8 cellular contexts compared by ENCODE assay signal in the genomic region with DNA sequence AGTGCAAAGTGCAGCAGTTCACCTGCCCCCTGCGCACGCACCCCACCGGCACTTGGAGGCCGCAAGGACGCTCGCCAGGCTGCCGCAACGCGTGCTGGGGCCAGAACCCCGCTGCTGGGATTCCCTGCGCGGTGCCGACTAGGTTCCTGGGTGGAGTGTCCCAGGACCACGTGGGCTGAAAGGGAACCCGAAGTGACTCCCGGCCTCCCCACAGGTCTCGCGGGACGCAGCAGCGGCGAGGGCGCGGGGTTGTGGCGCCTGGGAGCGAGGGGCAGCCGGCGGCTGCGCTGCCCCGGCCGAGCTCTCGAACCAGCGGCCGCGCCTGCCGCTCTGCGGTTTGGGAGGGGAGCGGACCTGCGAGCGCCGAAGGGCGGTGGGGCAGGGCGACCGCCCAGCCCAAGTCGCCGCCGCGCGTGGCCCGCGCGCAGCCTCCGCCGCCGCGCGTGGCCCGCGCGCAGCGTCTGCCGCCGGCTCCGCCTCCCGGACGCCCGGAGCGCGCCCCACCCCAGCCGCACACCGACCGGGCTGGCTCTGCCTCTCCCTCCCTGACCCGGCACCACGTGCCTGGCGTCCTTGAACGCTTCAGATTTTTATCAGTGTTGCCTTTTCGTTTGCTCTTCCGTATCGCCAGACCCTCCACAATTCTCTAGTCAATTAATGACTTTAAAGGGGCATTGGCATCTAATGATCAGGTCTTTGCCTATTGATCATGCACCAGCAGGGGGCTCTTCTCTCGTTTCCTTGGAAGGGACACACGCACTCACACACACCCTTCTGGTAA. TPM values are rescaled to one million over a fixed set of nuclear protein-coding genes. Genes with fewer than 3 reads are reported as not detected.
DNase-seq lines count a peak whose midpoint lies in the region; ATAC-seq lines count a peak whose summit lies in the region.

TSS of gene FTCDNL1 (minus strand) at position 475 of the 781 bp plus-strand sequence. CDS start 2,230 bp downstream, outside the sequence.

- ATAC-seq in GM18907 (IDR thresholded peaks at IDR 0.05; ENCODE audit: unreplicated experiment) (peak; percentile 96), HG03108 (IDR thresholded peaks at IDR 0.05; ENCODE audit: unreplicated experiment) (peak; percentile 95)

- DNase-seq in Ammon's horn (ENCODE audit: low spot score) = peak; percentile 84
- DNase-seq in NCI-H460 (ENCODE audit: extremely low read depth, low read depth) = peak; percentile 57
- peak; percentile 44 to 58 for DNase-seq in activated CD4-positive, alpha-beta T cell treated with anti-CD3 and anti-CD28 coated beads, Interleukin-2, amount 50 U/mL, for 24 hours (ENCODE audit: low read depth in 1 of 2, low spot score in 1 of 2)
- peak; percentile 14 to 39 for DNase-seq in dermis microvascular lymphatic vessel endothelial cell (ENCODE audit: low read depth in 2 of 2)
- DNase-seq in lung microvascular endothelial cell (ENCODE audit: low read depth in 2 of 2) = peak; percentile 26 to 49
- DNase-seq in stimulated activated CD8-positive, alpha-beta memory T cell treated with anti-CD3 and anti-CD28 coated beads, Interleukin-12 subunit alpha, Interleukin-12 subunit beta, amount 100 ng/mL, for 24 hours (ENCODE audit: extremely low read depth) = peak; percentile 40

RNA-seq across cellular contexts. Expression of gene FTCDNL1, which starts in this region (rescaled TPM):
- 1.5 and 2.1 TPM in 2 replicates for total RNA-seq in NCI-H460 (2014; rRNA removed; shearing (Covaris generic))
- polyA plus RNA-seq in NCI-H460 (2014; cell fraction: nucleus; rRNA removed) = not detected in 2 replicates
- total RNA-seq in dermis microvascular lymphatic vessel endothelial cell (0.38 and 0.90 TPM in 2 replicates), lung microvascular endothelial cell (0.40 and 0.44 TPM in 2 replicates)

Comparison
In these comparisons a context has a peak if more than half of its experiments do, and no peak if none do; other contexts are left out.
1. Peak in every context shown above with its lines: DNase-seq and ATAC-seq.
2. Peak in DNase-seq in dermis microvascular lymphatic vessel endothelial cell; RNA of the gene not detected or under 1 TPM.
3. Peak in DNase-seq in lung microvascular endothelial cell; RNA of the gene not detected or under 1 TPM.
4. DNase-seq: peak in every context shown above with its lines; median percentile 84 in Ammon's horn; 57 in NCI-H460; 51 in activated CD4-positive, alpha-beta T cell treated with anti-CD3 and anti-CD28 coated beads, Interleukin-2, amount 50 U/mL, for 24 hours; 40 in stimulated activated CD8-positive, alpha-beta memory T cell treated with anti-CD3 and anti-CD28 coated beads, Interleukin-12 subunit alpha, Interleukin-12 subunit beta, amount 100 ng/mL, for 24 hours; 38 in lung microvascular endothelial cell; 26 in dermis microvascular lymphatic vessel endothelial cell.